ENCODE assay signal across 2 cellular contexts in the genomic region with DNA sequence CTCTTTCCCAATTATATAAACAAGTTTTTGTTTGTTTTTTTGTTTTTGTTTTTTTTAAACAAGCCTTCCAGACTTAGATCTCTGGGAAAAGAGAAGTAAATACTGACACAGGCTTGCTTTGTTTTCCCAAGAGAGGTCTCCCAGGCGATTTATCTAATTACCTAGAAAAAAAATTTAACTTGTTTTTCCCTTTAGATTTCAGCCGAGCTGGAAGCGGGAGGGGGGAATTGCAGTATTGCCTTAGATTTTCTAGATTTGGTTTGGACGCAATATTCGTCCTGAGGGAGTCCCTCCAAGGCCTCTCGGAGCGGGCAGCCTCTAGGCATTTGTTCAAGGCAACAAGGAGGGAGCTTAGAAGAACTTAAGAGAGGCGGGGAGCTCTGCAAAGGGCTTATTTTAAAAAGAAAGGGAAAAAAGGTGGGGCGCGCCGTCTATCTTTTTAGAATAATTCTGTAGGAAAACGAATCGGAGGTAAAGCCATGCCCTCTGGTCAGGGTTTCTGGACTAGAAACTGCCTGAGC.
TF ChIP-seq lines count a peak whose summit lies in the region.

No MANE protein-coding gene starts in this region.

TF ChIP-seq in K562, 482 proteins besides CTCF, POLR2A, EP300 and RAD21 (continues in another document):
- TF ChIP-seq MBD2 (IDR thresholded peaks at IDR 0.05; ENCODE audit: borderline replicate concordance, low read depth) (no peak), ZNF766 (CRISPR knock-in tag; conservative IDR thresholded peaks at IDR 0.05) (0 out of 2 replicates have a peak, but pooled peaks have one; percentile 59), SLC30A9 (CRISPR knock-in tag; IDR thresholded peaks at IDR 0.05) (no peak), BRCA1 (IDR thresholded peaks at IDR 0.05) (no peak), BRCA1 (CRISPR knock-in tag; IDR thresholded peaks at IDR 0.05) (no peak), CEBPB (tag; IDR thresholded peaks at IDR 0.05) (0 out of 2 replicates have a peak, but pooled peaks have one; percentile 4), LCOR (CRISPR knock-in tag; IDR thresholded peaks at IDR 0.05) (no peak), BCOR (IDR thresholded peaks at IDR 0.05) (no peak), POLR2H (tag; IDR thresholded peaks at IDR 0.05; ENCODE audit: low read depth) (peak; percentile 82), CBX2 (IDR thresholded peaks at IDR 0.05; ENCODE audit: insufficient read depth, low read length, poor library complexity, severe bottlenecking) (no peak), TCFL5 (CRISPR knock-in tag; conservative IDR thresholded peaks at IDR 0.05) (no peak), IFI16 (CRISPR knock-in tag; IDR thresholded peaks at IDR 0.05) (no peak), FOXK2 (conservative IDR thresholded peaks at IDR 0.05 in 1 of 2, IDR thresholded peaks at IDR 0.05 in 1 of 2; ENCODE audit: low read depth in 2 of 2) (0 out of 4 replicates have a peak, but pooled peaks of 1 of the 2 experiments have one; percentile 18), FOXJ3 (CRISPR knock-in tag; IDR thresholded peaks at IDR 0.05) (no peak), BMI1 (IDR thresholded peaks at IDR 0.05; ENCODE audit: low read length) (peak; percentile 49; the same call in 1 of the 2 replicates), ZNF124 (CRISPR knock-in tag; IDR thresholded peaks at IDR 0.05) (no peak), SUPT5H (IDR thresholded peaks at IDR 0.05) (peak; percentile 69; the same call in 1 of the 2 replicates), SMARCA4 (IDR thresholded peaks at IDR 0.05) (no peak), DPF2 (IDR thresholded peaks at IDR 0.05) (no peak), MTA1 (IDR thresholded peaks at IDR 0.05; ENCODE audit: borderline replicate concordance) (no peak), ZNF589 (CRISPR knock-in tag; IDR thresholded peaks at IDR 0.05; ENCODE audit: low read depth) (peak; percentile 64; the same call in 1 of the 2 replicates), GTF2E2 (tag; IDR thresholded peaks at IDR 0.05) (peak; percentile 76; the same call in 1 of the 2 replicates), HNRNPLL (IDR thresholded peaks at IDR 0.05; ENCODE audit: low read depth, low read length, poor library complexity, severe bottlenecking) (no peak)
- TF ChIP-seq, protein P1, sequence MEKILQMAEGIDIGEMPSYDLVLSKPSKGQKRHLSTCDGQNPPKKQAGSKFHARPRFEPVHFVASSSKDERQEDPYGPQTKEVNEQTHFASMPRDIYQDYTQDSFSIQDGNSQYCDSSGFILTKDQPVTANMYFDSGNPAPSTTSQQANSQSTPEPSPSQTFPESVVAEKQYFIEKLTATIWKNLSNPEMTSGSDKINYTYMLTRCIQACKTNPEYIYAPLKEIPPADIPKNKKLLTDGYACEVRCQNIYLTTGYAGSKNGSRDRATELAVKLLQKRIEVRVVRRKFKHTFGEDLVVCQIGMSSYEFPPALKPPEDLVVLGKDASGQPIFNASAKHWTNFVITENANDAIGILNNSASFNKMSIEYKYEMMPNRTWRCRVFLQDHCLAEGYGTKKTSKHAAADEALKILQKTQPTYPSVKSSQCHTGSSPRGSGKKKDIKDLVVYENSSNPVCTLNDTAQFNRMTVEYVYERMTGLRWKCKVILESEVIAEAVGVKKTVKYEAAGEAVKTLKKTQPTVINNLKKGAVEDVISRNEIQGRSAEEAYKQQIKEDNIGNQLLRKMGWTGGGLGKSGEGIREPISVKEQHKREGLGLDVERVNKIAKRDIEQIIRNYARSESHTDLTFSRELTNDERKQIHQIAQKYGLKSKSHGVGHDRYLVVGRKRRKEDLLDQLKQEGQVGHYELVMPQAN (IDR thresholded peaks at IDR 0.05; ENCODE audit: borderline replicate concordance) = peak; percentile 36; the same call in 1 of the 2 replicates
- TF ChIP-seq, protein P2, sequence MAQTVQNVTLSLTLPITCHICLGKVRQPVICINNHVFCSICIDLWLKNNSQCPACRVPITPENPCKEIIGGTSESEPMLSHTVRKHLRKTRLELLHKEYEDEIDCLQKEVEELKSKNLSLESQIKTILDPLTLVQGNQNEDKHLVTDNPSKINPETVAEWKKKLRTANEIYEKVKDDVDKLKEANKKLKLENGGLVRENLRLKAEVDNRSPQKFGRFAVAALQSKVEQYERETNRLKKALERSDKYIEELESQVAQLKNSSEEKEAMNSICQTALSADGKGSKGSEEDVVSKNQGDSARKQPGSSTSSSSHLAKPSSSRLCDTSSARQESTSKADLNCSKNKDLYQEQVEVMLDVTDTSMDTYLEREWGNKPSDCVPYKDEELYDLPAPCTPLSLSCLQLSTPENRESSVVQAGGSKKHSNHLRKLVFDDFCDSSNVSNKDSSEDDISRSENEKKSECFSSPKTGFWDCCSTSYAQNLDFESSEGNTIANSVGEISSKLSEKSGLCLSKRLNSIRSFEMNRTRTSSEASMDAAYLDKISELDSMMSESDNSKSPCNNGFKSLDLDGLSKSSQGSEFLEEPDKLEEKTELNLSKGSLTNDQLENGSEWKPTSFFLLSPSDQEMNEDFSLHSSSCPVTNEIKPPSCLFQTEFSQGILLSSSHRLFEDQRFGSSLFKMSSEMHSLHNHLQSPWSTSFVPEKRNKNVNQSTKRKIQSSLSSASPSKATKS (CRISPR knock-in tag; IDR thresholded peaks at IDR 0.05) = no peak
- TF ChIP-seq, protein P3, sequence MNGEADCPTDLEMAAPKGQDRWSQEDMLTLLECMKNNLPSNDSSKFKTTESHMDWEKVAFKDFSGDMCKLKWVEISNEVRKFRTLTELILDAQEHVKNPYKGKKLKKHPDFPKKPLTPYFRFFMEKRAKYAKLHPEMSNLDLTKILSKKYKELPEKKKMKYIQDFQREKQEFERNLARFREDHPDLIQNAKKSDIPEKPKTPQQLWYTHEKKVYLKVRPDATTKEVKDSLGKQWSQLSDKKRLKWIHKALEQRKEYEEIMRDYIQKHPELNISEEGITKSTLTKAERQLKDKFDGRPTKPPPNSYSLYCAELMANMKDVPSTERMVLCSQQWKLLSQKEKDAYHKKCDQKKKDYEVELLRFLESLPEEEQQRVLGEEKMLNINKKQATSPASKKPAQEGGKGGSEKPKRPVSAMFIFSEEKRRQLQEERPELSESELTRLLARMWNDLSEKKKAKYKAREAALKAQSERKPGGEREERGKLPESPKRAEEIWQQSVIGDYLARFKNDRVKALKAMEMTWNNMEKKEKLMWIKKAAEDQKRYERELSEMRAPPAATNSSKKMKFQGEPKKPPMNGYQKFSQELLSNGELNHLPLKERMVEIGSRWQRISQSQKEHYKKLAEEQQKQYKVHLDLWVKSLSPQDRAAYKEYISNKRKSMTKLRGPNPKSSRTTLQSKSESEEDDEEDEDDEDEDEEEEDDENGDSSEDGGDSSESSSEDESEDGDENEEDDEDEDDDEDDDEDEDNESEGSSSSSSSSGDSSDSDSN (IDR thresholded peaks at IDR 0.05; ENCODE audit: borderline replicate concordance in 1 of 2, low read depth in 2 of 2, low read length in 2 of 2) = 0 out of 4 replicates have a peak, but pooled peaks of 1 of the 2 experiments have one; percentile 42

TF ChIP-seq in liver, 16 proteins besides CTCF, POLR2A, EP300 and RAD21:
- peak; percentile 12 for TF ChIP-seq NR2F2 (IDR thresholded peaks at IDR 0.05)
- no peak for TF ChIP-seq RXRA (IDR thresholded peaks at IDR 0.05)
- peak; percentile 55 for TF ChIP-seq TAF1 (conservative IDR thresholded peaks at IDR 0.05)
